ENCODE assay signal across 9 cellular contexts in the genomic region with DNA sequence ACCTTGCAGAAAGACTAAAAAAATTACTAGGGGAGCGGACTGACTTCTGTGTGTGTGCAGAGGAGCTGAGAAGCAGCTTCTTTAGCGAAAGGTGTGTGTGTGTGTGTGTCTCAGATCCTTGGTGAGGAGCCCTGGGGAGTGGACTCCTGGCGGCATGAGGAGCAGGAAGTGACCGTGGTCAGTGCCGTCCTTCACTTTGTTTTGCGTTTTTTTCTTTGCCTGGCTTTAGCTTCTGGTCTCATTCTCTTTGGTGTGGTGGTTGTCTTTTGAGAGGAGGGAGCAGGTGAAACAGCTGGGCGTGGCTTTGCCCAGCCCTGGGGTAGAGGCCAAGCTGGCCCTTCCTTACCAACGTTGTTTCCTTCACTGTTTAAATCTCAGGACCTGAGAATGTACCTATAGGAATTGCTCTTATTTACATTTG. TPM values are rescaled to one million over a fixed set of nuclear protein-coding genes. Genes with fewer than 3 reads are reported as not detected.
DNase-seq lines count a peak whose midpoint lies in the region; ATAC-seq and TF ChIP-seq lines count a peak whose summit lies in the region.
"Had no signal": no experiment of that assay in that cellular context is flagged by ENCODE, and none has a peak within 500 bp of the region (broad histone marks: within the 10 kb centered on the region; RNA-seq: fewer than 3 reads in every experiment).

No MANE protein-coding gene starts in this region.

- peaks cover 28% of the 10 kb centered on the region for H3K4me1 Mint-ChIP-seq in Calu3 (ENCODE audit: low read depth, unreplicated experiment)

- peaks cover 17% of the 10 kb centered on the region for H3K27me3 Mint-ChIP-seq in Calu3 (ENCODE audit: unreplicated experiment)

- no peaks in the 10 kb centered on the region for H3K9me3 Mint-ChIP-seq in Calu3 (ENCODE audit: low read depth, unreplicated experiment)

- H3K9ac ChIP-seq in neural cell (ENCODE audit: low read length), result peak overlapping the region; percentile 82

- H3K36me3 Mint-ChIP-seq in Calu3 (ENCODE audit: insufficient read depth, unreplicated experiment), result peaks cover 40% of the 10 kb centered on the region

- no peaks in the 10 kb centered on the region for H3K9me2 ChIP-seq in neural cell (ENCODE audit: insufficient read depth, low read length)

- no peaks in the 10 kb centered on the region for H4K20me1 ChIP-seq in neural cell (ENCODE audit: insufficient read depth)

- TF ChIP-seq POLR2A in NB4 (IDR thresholded peaks at IDR 0.05; ENCODE audit: extremely low read depth, insufficient read length), result no peak

- no peak overlapping the region for H2AFZ ChIP-seq in neural cell (ENCODE audit: low read depth, low read length)

- H3K4me2 ChIP-seq in neural cell (ENCODE audit: low read length), result peak overlapping the region; percentile 93

- BruUV-seq in Calu3 (replicated peaks; lab: Mats Ljungman, UMichigan), result no TSS peak

- H3K36me3 ChIP-seq in neural cell (ENCODE audit: insufficient read depth, low read length), result no peaks in the 10 kb centered on the region

- H3K27ac ChIP-seq in neural cell (ENCODE audit: low read length), result no peak overlapping the region

- H3K4me3 ChIP-seq in NB4 (ENCODE audit: low read depth, low read length), result peak overlapping the region; percentile 82
- peak overlapping the region; percentile 79 for H3K4me3 ChIP-seq in choroid plexus epithelial cell (ENCODE audit: low read depth, low read length)
- H3K4me3 ChIP-seq in neural cell (ENCODE audit: low read length), result peak overlapping the region; percentile 88

- intact Hi-C loops in Calu3 (cut with micrococcal nuclease; ENCODE audit: unreplicated experiment), result no loop called here

- H3K79me2 ChIP-seq in neural cell (replicated peaks; ENCODE audit: insufficient read depth, low read length), result peaks cover 53% of the 10 kb centered on the region

- TF ChIP-seq EP300 in neural cell (conservative IDR thresholded peaks at IDR 0.05; ENCODE audit: poor library complexity, severe bottlenecking), result no peak

- H3K9me3 ChIP-seq in neural cell (ENCODE audit: low read length), result no peaks in the 10 kb centered on the region

- no peak for TF ChIP-seq RAD21 in neural cell (conservative IDR thresholded peaks at IDR 0.05)

- peak overlapping the region; percentile 94 for H3K4me3 Mint-ChIP-seq in Calu3 (ENCODE audit: low read depth, unreplicated experiment)

- H3K27ac Mint-ChIP-seq in Calu3 (ENCODE audit: unreplicated experiment), result peak overlapping the region; percentile 89

- CTCF ChIA-PET in Calu3 (lab: Charles Lee), result interaction anchor here (0.5 to 1.4 kb wide), 3 partner anchors 33 to 124 kb away, joined by 3 to 6 read pairs (median 4); no protein-coding TSS in a partner anchor

- DNase-seq in Calu3 (peak; percentile 15), NB4 (ENCODE audit: low read depth) (no peak), choroid plexus epithelial cell (ENCODE audit: low read depth) (peak; percentile 42), NCI-H226 (no peak), DMS79 treated with DMSO at 0.1 percent for 48 hours (lab: John Stamatoyannopoulos, UW) (no peak)
- no peak for DNase-seq in stimulated activated naive CD4-positive, alpha-beta T cell treated with Interleukin-2 at 50 U/mL for 16 hours (lab: John Stamatoyannopoulos, UW)
- DNase-seq: activated CD4-positive, alpha-beta T cell treated with anti-CD3 and anti-CD28 coated beads, Interleukin-2, amount 50 U/mL, for 48 hours had no signal

- ATAC-seq in GM19035 (IDR thresholded peaks at IDR 0.05; ENCODE audit: unreplicated experiment), result no peak

- H3F3A ChIP-seq in neural cell (ENCODE audit: insufficient read depth, low read length, poor library complexity, severe bottlenecking), result no peaks in the 10 kb centered on the region

- TF ChIP-seq CTCF in Calu3 (IDR thresholded peaks at IDR 0.05; ENCODE audit: unreplicated experiment) (no peak), NB4 (IDR thresholded peaks at IDR 0.05; ENCODE audit: low read depth, low read length) (no peak), choroid plexus epithelial cell (conservative IDR thresholded peaks at IDR 0.05; ENCODE audit: low read depth, low read length) (no peak), neural cell (IDR thresholded peaks at IDR 0.05; ENCODE audit: poor library complexity, severe bottlenecking) (no peak)

- H3K27me3 ChIP-seq in neural cell (ENCODE audit: insufficient read depth, low read depth, low read length), result peaks cover 14% of the 10 kb centered on the region

TF ChIP-seq in neural cell, 6 proteins besides CTCF, POLR2A, EP300 and RAD21:
- no peak for TF ChIP-seq SMC3 (conservative IDR thresholded peaks at IDR 0.05; ENCODE audit: poor library complexity)
- no peak for TF ChIP-seq EZH2 (IDR thresholded peaks at IDR 0.05; ENCODE audit: borderline replicate concordance, insufficient read depth, low read length, poor library complexity, severe bottlenecking)
- no peak for TF ChIP-seq POLR2AphosphoS5 (IDR thresholded peaks at IDR 0.05)
- no peak for TF ChIP-seq TAF1 (IDR thresholded peaks at IDR 0.05; ENCODE audit: low read depth)
- no peak for TF ChIP-seq MXI1 (conservative IDR thresholded peaks at IDR 0.05; ENCODE audit: poor library complexity, severe bottlenecking)
- no peak for TF ChIP-seq REST (IDR thresholded peaks at IDR 0.05; ENCODE audit: borderline replicate concordance)

RNA-seq across cellular contexts. Expression of gene ZBED4, which starts 1.9 kb away (rescaled TPM):
- total RNA-seq in Calu3 (2022), result 28.1 and 30.0 TPM in 2 replicates
- polyA plus RNA-seq in neural cell, result 15.0 and 17.8 TPM in 2 replicates
- polyA minus RNA-seq in neural cell, result 47.0 and 48.9 TPM in 2 replicates

RNA-seq across cellular contexts. Expression of gene BRD1, which starts 27.8 kb away (rescaled TPM):
- total RNA-seq in Calu3 (2022), result 38.8 and 41.4 TPM in 2 replicates
- polyA plus RNA-seq in neural cell, result 79.3 and 92.1 TPM in 2 replicates
- polyA minus RNA-seq in neural cell, result 75.0 and 81.1 TPM in 2 replicates

Comparison
In these comparisons a context has a peak if more than half of its experiments do, and no peak if none do; other contexts are left out.
1. DNase-seq: peak in Calu3 (single experiment) and choroid plexus epithelial cell (single experiment); none in NB4 (single experiment), NCI-H226 (single experiment), stimulated activated naive CD4-positive, alpha-beta T cell treated with Interleukin-2 at 50 U/mL for 16 hours (single experiment) and DMS79 treated with DMSO at 0.1 percent for 48 hours (single experiment).
2. Peak in every context shown above with its lines, with median percentiles within 50 percentile points of each other: H3K4me3 ChIP-seq.